Comparison of ENCODE assay signal across 8 cellular contexts in the genomic region with DNA sequence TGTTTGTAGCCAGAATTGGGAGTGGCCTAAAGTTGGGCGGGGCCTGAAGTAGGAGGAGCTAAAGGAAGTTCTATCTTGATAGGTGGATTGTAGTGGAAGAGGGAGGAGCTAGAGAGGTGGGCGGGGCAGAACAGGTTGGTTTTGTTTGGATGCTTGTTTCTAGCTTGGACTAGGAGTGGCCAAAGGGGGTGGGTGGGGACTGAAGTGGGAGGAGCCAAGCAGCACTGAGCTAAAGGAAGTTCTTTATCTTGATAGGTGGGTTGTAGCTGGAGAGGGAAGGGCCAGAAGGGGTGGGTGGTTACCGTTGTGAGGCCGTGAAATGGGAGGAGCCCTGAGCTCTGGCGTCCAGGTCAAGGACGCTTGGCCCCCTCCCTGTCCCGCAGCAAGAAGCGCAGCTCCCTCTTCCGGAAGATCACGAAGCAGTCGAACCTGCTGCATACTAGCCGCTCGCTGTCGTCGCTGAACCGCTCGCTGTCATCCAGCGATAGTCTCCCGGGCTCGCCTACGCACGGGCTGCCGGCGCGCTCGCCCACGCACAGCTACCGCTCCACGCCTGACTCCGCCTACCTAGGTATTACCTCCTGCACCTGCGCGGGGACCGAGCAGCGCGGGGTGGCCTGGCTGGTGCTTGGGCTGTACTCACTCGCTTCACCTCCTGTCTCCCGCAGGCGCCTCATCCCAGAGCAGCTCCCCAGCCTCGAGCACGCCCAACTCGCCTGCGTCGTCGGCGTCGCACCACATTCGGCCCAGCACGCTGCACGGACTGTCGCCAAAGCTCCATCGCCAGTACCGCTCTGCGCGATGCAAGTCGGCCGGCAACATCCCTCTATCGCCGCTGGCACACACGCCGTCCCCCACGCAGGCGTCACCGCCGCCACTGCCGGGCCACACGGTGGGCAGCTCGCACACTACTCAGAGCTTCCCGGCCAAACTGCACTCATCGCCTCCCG. TPM values are rescaled to one million over a fixed set of nuclear protein-coding genes. Genes with fewer than 3 reads are reported as not detected.
DNase-seq lines count a peak whose midpoint lies in the region; ATAC-seq and TF ChIP-seq lines count a peak whose summit lies in the region.

No MANE protein-coding gene starts in this region.

- H2BK15ac ChIP-seq in IMR-90 (ENCODE audit: low read depth, low read length), result no peak overlapping the region

- no peak overlapping the region for H3K4ac ChIP-seq in IMR-90 (ENCODE audit: low read depth, low read length)

- no peaks in the 10 kb centered on the region for H3K27me3 Mint-ChIP-seq in activated CD8-positive, alpha-beta T cell treated with anti-CD3 and anti-CD28 coated beads for 36 hours

- H4K5ac ChIP-seq in IMR-90 (ENCODE audit: low read depth, low read length), result no peak overlapping the region

- WGBS in IMR-90 (ENCODE audit: extremely low coverage in 2 of 2, insufficient read length in 1 of 2), 2 experiments, result 54% methylated on average over 48 of the region's 70 CpGs; no CpG with 5 or more reads in 1 of the 2 experiments
- 55 to 64% (median 58%) methylated on average over 70 of the region's 70 CpGs for WGBS in psoas muscle, 3 donors
- WGBS in lower leg skin, 2 donors, result 65 to 80% methylated on average over 49 to 70 of the region's 70 CpGs

- H3K9me3 ChIP-seq in IMR-90 (ENCODE audit: control insufficient read depth, insufficient read depth, low read length) (no peaks in the 10 kb centered on the region), psoas muscle (no peaks in the 10 kb centered on the region)

- no peak overlapping the region for H2BK20ac ChIP-seq in IMR-90 (ENCODE audit: low read depth, low read length)

- no peak overlapping the region for H3K18ac ChIP-seq in IMR-90 (ENCODE audit: low read depth, low read length)

- no peak overlapping the region for H4K91ac ChIP-seq in IMR-90 (ENCODE audit: insufficient read depth, low read depth, low read length)

- peak; percentile 71 for ATAC-seq in IMR-90 (ENCODE audit: low read depth)
- peak; percentile 86 for ATAC-seq in activated CD8-positive, alpha-beta T cell treated with anti-CD3 and anti-CD28 coated beads for 36 hours
- ATAC-seq in psoas muscle, result peak; percentile 56 to 88 (median 84)

- no peak overlapping the region for H3K14ac ChIP-seq in IMR-90 (replicated peaks; ENCODE audit: low read depth, low read length)

- H3K79me1 ChIP-seq in IMR-90 (ENCODE audit: low read depth in 1 of 2, low read length in 2 of 2), result no peaks in the 10 kb centered on the region

- peak overlapping the region; percentile 61 for H2AK9ac ChIP-seq in IMR-90 (replicated peaks; ENCODE audit: low read depth, low read length, poor library complexity)

- no peaks in the 10 kb centered on the region for H3K4me1 ChIP-seq in IMR-90 (ENCODE audit: control insufficient read depth, insufficient read depth, low read length)
- no peaks in the 10 kb centered on the region for H3K4me1 ChIP-seq in psoas muscle

- no peak overlapping the region for H3K27ac ChIP-seq in IMR-90 (ENCODE audit: insufficient read depth, low read length)
- H3K27ac ChIP-seq in psoas muscle, result no peak overlapping the region

- POLR2A ChIA-PET in IMR-90 (lab: Charles Lee; ENCODE audit: unreplicated experiment), result no interaction called here
- POLR2A ChIA-PET in activated CD8-positive, alpha-beta T cell treated with anti-CD3 and anti-CD28 coated beads for 36 hours (lab: Charles Lee), result interaction anchor here (0.5 to 1.9 kb wide), 10 partner anchors 9 to 1836 kb away, joined by 3 to 9 read pairs (median 3); partner anchors contain the start of genes DNASE2, GCDH, GET3 and JUNB

- no peak overlapping the region for H2BK5ac ChIP-seq in IMR-90 (ENCODE audit: low read depth, low read length, poor library complexity, severe bottlenecking)

- no peak for TF ChIP-seq RAD21 in IMR-90 (IDR thresholded peaks at IDR 0.05; ENCODE audit: low read length)

- TF ChIP-seq CTCF in IMR-90 (conservative IDR thresholded peaks at IDR 0.05; ENCODE audit: low read depth, low read length), result no peak
- TF ChIP-seq CTCF in activated CD8-positive, alpha-beta T cell treated with anti-CD3 and anti-CD28 coated beads for 36 hours (IDR thresholded peaks at IDR 0.05), result no peak
- no peak for TF ChIP-seq CTCF in fibroblast of the aortic adventitia (IDR thresholded peaks at IDR 0.05; ENCODE audit: insufficient read depth, low read length)
- no peak for TF ChIP-seq CTCF in psoas muscle (IDR thresholded peaks at IDR 0.05)
- no peak for TF ChIP-seq CTCF in lower leg skin (IDR thresholded peaks at IDR 0.05)

- H2AFZ ChIP-seq in IMR-90 (replicated peaks; ENCODE audit: low read length, poor library complexity), result peak overlapping the region; percentile 83

- H3K9me1 ChIP-seq in IMR-90 (ENCODE audit: insufficient read depth, low read length), result 0 out of 2 replicates have a peak, but pooled peaks cover 2% of the 10 kb centered on the region

- peak overlapping the region; percentile 35 for H3K4me3 Mint-ChIP-seq in activated CD8-positive, alpha-beta T cell treated with anti-CD3 and anti-CD28 coated beads for 36 hours

- H3K27ac Mint-ChIP-seq in activated CD8-positive, alpha-beta T cell treated with anti-CD3 and anti-CD28 coated beads for 36 hours, result no peak overlapping the region

- H3K9ac ChIP-seq in IMR-90 (ENCODE audit: low read depth, low read length), result no peak overlapping the region

- in situ Hi-C loops in IMR-90 (cut with MboI; ENCODE audit: low sequenced_read_pairs), result no loop called here

- H2BK120ac ChIP-seq in IMR-90 (ENCODE audit: low read depth, low read length), result no peak overlapping the region

- peak; percentile 59 for DNase-seq in CD1c-positive myeloid dendritic cell (ENCODE audit: extremely low spot score)
- peak; percentile 37 for DNase-seq in IMR-90
- DNase-seq in activated CD8-positive, alpha-beta T cell treated with anti-CD3 and anti-CD28 coated beads for 36 hours, result peak; percentile 88
- DNase-seq in fibroblast of the aortic adventitia (ENCODE audit: low read depth), result peak; percentile 57
- DNase-seq in psoas muscle, result peak; percentile 51 to 72
- no peak for DNase-seq in NCI-H128 (lab: John Stamatoyannopoulos, UW; ENCODE audit: unreplicated experiment)
- DNase-seq in occipital lobe (lab: John Stamatoyannopoulos, UW), result no peak
- DNase-seq in lower leg skin (ENCODE audit: low spot score in 2 of 2), result no peak

- BruUV-seq in IMR-90 (replicated peaks; lab: Mats Ljungman, UMichigan), result no TSS peak

- intact Hi-C loops in IMR-90 (cut with micrococcal nuclease) (no loop called here), psoas muscle (cut with DNase I) (no loop called here), lower leg skin (cut with DNase I; ENCODE audit: low total_unique reads) (no loop called here)
- intact Hi-C loops in activated CD8-positive, alpha-beta T cell treated with anti-CD3 and anti-CD28 coated beads for 36 hours (cut with micrococcal nuclease), result no loop called here

- H4K8ac ChIP-seq in IMR-90 (ENCODE audit: low read depth in 2 of 2, low read length in 2 of 2), result no peak overlapping the region

- CTCF ChIA-PET in IMR-90 (lab: Yijun Ruan, JAX), result no interaction called here
- CTCF ChIA-PET in activated CD8-positive, alpha-beta T cell treated with anti-CD3 and anti-CD28 coated beads for 36 hours (lab: Charles Lee), result interaction anchor here (0.9 to 2.4 kb wide), 9 partner anchors 8 to 188 kb away, joined by 3 to 12 read pairs (median 5); partner anchors contain the start of gene DNASE2

- no peak for TF ChIP-seq POLR2A in IMR-90 (IDR thresholded peaks at IDR 0.05; ENCODE audit: low read depth, low read length)
- TF ChIP-seq POLR2A in lower leg skin (IDR thresholded peaks at IDR 0.05), result no peak

- H3K4me1 Mint-ChIP-seq in activated CD8-positive, alpha-beta T cell treated with anti-CD3 and anti-CD28 coated beads for 36 hours (ENCODE audit: low read depth), result peaks cover 7% of the 10 kb centered on the region

- H3K36me3 ChIP-seq in IMR-90 (ENCODE audit: control insufficient read depth, insufficient read depth, low read length), result peaks cover 9% of the 10 kb centered on the region; the same call in 1 of the 2 replicates
- H3K36me3 ChIP-seq in psoas muscle (ENCODE audit: insufficient read depth in 1 of 2, low read depth in 1 of 2), result peaks cover 0 to 37% of the 10 kb centered on the region in 2 donors

- H3K36me3 Mint-ChIP-seq in activated CD8-positive, alpha-beta T cell treated with anti-CD3 and anti-CD28 coated beads for 36 hours (ENCODE audit: low read depth), result peaks cover 25% of the 10 kb centered on the region

- no peak overlapping the region for H2AK5ac ChIP-seq in IMR-90 (ENCODE audit: low read depth, low read length)

- no peaks in the 10 kb centered on the region for H4K20me1 ChIP-seq in IMR-90 (ENCODE audit: insufficient read depth, low read length)

- H3K27me3 ChIP-seq in IMR-90 (ENCODE audit: control insufficient read depth, insufficient read depth, low read length), result no peaks in the 10 kb centered on the region
- H3K27me3 ChIP-seq in psoas muscle (ENCODE audit: insufficient read depth in 3 of 3, low read length in 2 of 3), result no peaks in the 10 kb centered on the region

- H3K4me2 ChIP-seq in IMR-90 (ENCODE audit: low read depth, low read length), result peak overlapping the region; percentile 4; the same call in 1 of the 2 replicates

- H3K9me3 Mint-ChIP-seq in activated CD8-positive, alpha-beta T cell treated with anti-CD3 and anti-CD28 coated beads for 36 hours, result peaks cover 7% of the 10 kb centered on the region

- no peak overlapping the region for H3K56ac ChIP-seq in IMR-90 (ENCODE audit: extremely low read depth, insufficient read depth, low read length)

- dilution Hi-C loops in IMR-90 (cut with HindIII; ENCODE audit: low sequenced_read_pairs, unreplicated experiment), result no loop called here

- H3K23ac ChIP-seq in IMR-90 (ENCODE audit: low read depth, low read length), result no peak overlapping the region

- H3K4me3 ChIP-seq in IMR-90 (ENCODE audit: insufficient read depth, low read depth, low read length) (0 out of 2 replicates have a peak overlapping the region, but pooled peaks have one; percentile 1), fibroblast of the aortic adventitia (ENCODE audit: low read depth, low read length) (no peak overlapping the region), psoas muscle (peak overlapping the region; percentile 45), lower leg skin (ENCODE audit: low read depth, poor library complexity, severe bottlenecking) (no peak overlapping the region)

RNA-seq across cellular contexts. Expression of gene DNASE2, which starts 8.0 kb away (rescaled TPM):
- total RNA-seq in IMR-90 (2012; rRNA removed) (6.4 and 9.5 TPM in 2 replicates), fibroblast of the aortic adventitia (ENCODE audit: low replicate concordance) (22.7 and 23.4 TPM in 2 replicates), psoas muscle (10 to 100 TPM in 2 of 4 donors, 1 to 10 TPM in 2; 5.5 to 23.0 (median 13.1) TPM), occipital lobe (4.5 TPM), lower leg skin (10 to 100 TPM; 31.8 to 50.6 (median 36.6) TPM)
- polyA plus RNA-seq in IMR-90 (2012; rRNA removed) (31.1 and 32.0 TPM in 2 replicates), psoas muscle (10 to 100 TPM in 1 of 3 donors, 1 to 10 TPM in 2; 5.9 to 14.8 (median 7.5) TPM)
- polyA plus RNA-seq in IMR-90 (2012; cell fraction: cytosol; rRNA removed), result 21.0 and 47.0 TPM in 2 replicates
- 4.5 and 7.3 TPM in 2 replicates for polyA plus RNA-seq in IMR-90 (2012; cell fraction: nucleus; rRNA removed; ENCODE audit: low replicate concordance)
- total RNA-seq in activated CD8-positive, alpha-beta T cell treated with anti-CD3 and anti-CD28 coated beads for 36 hours, result 10 to 100 TPM; 22.3 to 26.1 TPM

RNA-seq across cellular contexts. Expression of gene KLF1, which starts 13.8 kb away (rescaled TPM):
- not detected in 2 replicates for total RNA-seq in IMR-90 (2012; rRNA removed)
- not detected in 2 replicates for polyA plus RNA-seq in IMR-90 (2012; rRNA removed)
- polyA plus RNA-seq in IMR-90 (2012; cell fraction: cytosol; rRNA removed), result not detected in 2 replicates
- polyA plus RNA-seq in IMR-90 (2012; cell fraction: nucleus; rRNA removed; ENCODE audit: low replicate concordance), result not detected in 2 replicates
- total RNA-seq in activated CD8-positive, alpha-beta T cell treated with anti-CD3 and anti-CD28 coated beads for 36 hours, result under 1 TPM; 0.32 to 0.38 TPM
- not detected in 2 replicates for total RNA-seq in fibroblast of the aortic adventitia (ENCODE audit: low replicate concordance)
- under 1 TPM in 2 of 4 donors, not detected in 2; 0.34 to 0.37 TPM for total RNA-seq in psoas muscle
- polyA plus RNA-seq in psoas muscle, result under 1 TPM in 1 of 3 donors, not detected in 2; 0.18 TPM
- total RNA-seq in occipital lobe, result 0.31 TPM
- total RNA-seq in lower leg skin, result under 1 TPM in 1 of 4 donors, not detected in 3; 0.13 TPM

RNA-seq across cellular contexts. Expression of gene GCDH, which starts 17.7 kb away (rescaled TPM):
- 41.1 and 41.6 TPM in 2 replicates for total RNA-seq in IMR-90 (2012; rRNA removed)
- polyA plus RNA-seq in IMR-90 (2012; rRNA removed), result 24.5 and 27.7 TPM in 2 replicates
- polyA plus RNA-seq in IMR-90 (2012; cell fraction: cytosol; rRNA removed), result 30.4 and 37.2 TPM in 2 replicates
- 35.7 and 72.7 TPM in 2 replicates for polyA plus RNA-seq in IMR-90 (2012; cell fraction: nucleus; rRNA removed; ENCODE audit: low replicate concordance)
- 10 to 100 TPM; 37.5 to 43.8 TPM for total RNA-seq in activated CD8-positive, alpha-beta T cell treated with anti-CD3 and anti-CD28 coated beads for 36 hours
- total RNA-seq in fibroblast of the aortic adventitia (ENCODE audit: low replicate concordance), result 20.5 and 24.4 TPM in 2 replicates
- 10 to 100 TPM; 18.9 to 45.2 (median 31.2) TPM for total RNA-seq in psoas muscle
- polyA plus RNA-seq in psoas muscle, result 10 to 100 TPM; 21.1 to 28.8 (median 21.9) TPM
- 14.7 TPM for total RNA-seq in occipital lobe
- total RNA-seq in lower leg skin, result 10 to 100 TPM; 19.2 to 39.5 (median 24.6) TPM

RNA-seq across cellular contexts. Expression of gene MAST1, which starts 34.9 kb away (rescaled TPM):
- total RNA-seq in IMR-90 (2012; rRNA removed) (0.28 and 1.1 TPM in 2 replicates), fibroblast of the aortic adventitia (ENCODE audit: low replicate concordance) (under 0.01 and 1.1 TPM in 2 replicates), psoas muscle (not detected), occipital lobe (35.1 TPM), lower leg skin (10 to 100 TPM in 2 of 4 donors, 1 to 10 TPM in 2; 5.9 to 20.8 (median 10.3) TPM)
- polyA plus RNA-seq in IMR-90 (2012; rRNA removed) (0.44 and 0.56 TPM in 2 replicates), psoas muscle (under 1 TPM; 0.09 to 0.13 (median 0.10) TPM)
- polyA plus RNA-seq in IMR-90 (2012; cell fraction: cytosol; rRNA removed), result 1.1 and 1.9 TPM in 2 replicates
- 1.8 and 2.1 TPM in 2 replicates for polyA plus RNA-seq in IMR-90 (2012; cell fraction: nucleus; rRNA removed; ENCODE audit: low replicate concordance)
- total RNA-seq in activated CD8-positive, alpha-beta T cell treated with anti-CD3 and anti-CD28 coated beads for 36 hours, result 1 to 10 TPM; 2.4 to 3.0 TPM

RNA-seq across cellular contexts. Expression of gene RTBDN, which starts 38.8 kb away (rescaled TPM):
- total RNA-seq in IMR-90 (2012; rRNA removed), result not detected in 2 replicates
- 0.07 and 0.14 TPM in 2 replicates for polyA plus RNA-seq in IMR-90 (2012; rRNA removed)
- not detected in 2 replicates for polyA plus RNA-seq in IMR-90 (2012; cell fraction: cytosol; rRNA removed)
- polyA plus RNA-seq in IMR-90 (2012; cell fraction: nucleus; rRNA removed; ENCODE audit: low replicate concordance), result 0.23 TPM in 1 of 2 replicates, not detected in the other
- total RNA-seq in activated CD8-positive, alpha-beta T cell treated with anti-CD3 and anti-CD28 coated beads for 36 hours, result not detected
- total RNA-seq in fibroblast of the aortic adventitia (ENCODE audit: low replicate concordance), result not detected in 2 replicates
- not detected for total RNA-seq in psoas muscle
- polyA plus RNA-seq in psoas muscle, result under 1 TPM in 1 of 3 donors, not detected in 2; 0.05 TPM
- 2.0 TPM for total RNA-seq in occipital lobe
- total RNA-seq in lower leg skin, result not detected

Comparison
In these comparisons a context has a peak if more than half of its experiments do, and no peak if none do; other contexts are left out.
1. DNase-seq: peak in CD1c-positive myeloid dendritic cell (single experiment), IMR-90 (single experiment), activated CD8-positive, alpha-beta T cell treated with anti-CD3 and anti-CD28 coated beads for 36 hours (single experiment), fibroblast of the aortic adventitia (single experiment) and psoas muscle (2 of 2); none in NCI-H128 (single experiment), occipital lobe (single experiment) and lower leg skin (0 of 2).
2. H3K4me3 ChIP-seq: peak in IMR-90 (single experiment) and psoas muscle (single experiment); none in fibroblast of the aortic adventitia (single experiment) and lower leg skin (single experiment).
3. Peak in every context shown above with its lines, with median percentiles within 50 percentile points of each other: ATAC-seq.